In genomic region chr13:22740264-22740663, GRCh38 we compare ENCODE assay signal across 15 cellular contexts.
DNase-seq lines count a peak whose midpoint lies in the region; ATAC-seq, FAIRE-seq and TF ChIP-seq lines count a peak whose summit lies in the region.
"Had no signal": no experiment of that assay in that cellular context is flagged by ENCODE, and none has a peak within 500 bp of the region (broad histone marks: within the 10 kb centered on the region; RNA-seq: fewer than 3 reads in every experiment).

No MANE protein-coding gene starts in this region.

- peak; percentile 7 for TF ChIP-seq CTCF in D721Med (IDR thresholded peaks at IDR 0.05; ENCODE audit: insufficient read depth, missing control alignments)
- no peak for TF ChIP-seq CTCF in HEK293 (tag by site-specific recombination; IDR thresholded peaks at IDR 0.05)
- no peak for TF ChIP-seq CTCF in epithelial cell of esophagus (IDR thresholded peaks at IDR 0.05; ENCODE audit: insufficient read depth, low read depth, low read length, missing control alignments)

- no peak overlapping the region for H3K27ac ChIP-seq in HEK293 (ENCODE audit: extremely low read depth, low read depth, low read length)
- H3K27ac ChIP-seq: colonic mucosa had no signal

- no peaks in the 10 kb centered on the region for H3K4me1 ChIP-seq in HEK293 (ENCODE audit: control insufficient read depth, insufficient read depth, low read length)
- H3K4me1 ChIP-seq: colonic mucosa had no signal

- H3K4me3 Mint-ChIP-seq in stimulated activated memory B cell treated with anti-CD40 and anti-IgM and Interleukin-4, amounts not matched to agents 10 μg/mL and 1 μg/mL and 100 μg/mL, for 72 hours: no peak overlapping the region
- H3K4me3 Mint-ChIP-seq: activated CD4-positive, alpha-beta T cell treated with anti-CD3 and anti-CD28 coated beads, Interleukin-2, amount 10 ng/mL, durations not matched to agents 24 days and 14 days; stimulated activated naive B cell treated with anti-CD40 and anti-IgM and Interleukin-4, amounts not matched to agents 10 μg/mL and 1 μg/mL and 100 μg/mL, for 72 hours had no signal

- H3K4me3 ChIP-seq in HEK293 (ENCODE audit: low read depth, low read length) (no peak overlapping the region), epithelial cell of esophagus (ENCODE audit: low read length) (no peak overlapping the region)
- H3K4me3 ChIP-seq: colonic mucosa had no signal

- POLR2A ChIA-PET in HEK293 (lab: Yijun Ruan, JAX): no interaction called here

- FAIRE-seq in D721Med (lab: Jason Lieb, UNC): no peak
- FAIRE-seq: GM12891 had no signal

- no peaks in the 10 kb centered on the region for H3K36me3 ChIP-seq in HEK293 (ENCODE audit: control insufficient read depth in 2 of 2, insufficient read depth in 1 of 2, low read length in 2 of 2)
- H3K36me3 ChIP-seq: colonic mucosa had no signal

- H3K27me3 Mint-ChIP-seq in stimulated activated memory B cell treated with anti-CD40 and anti-IgM and Interleukin-4, amounts not matched to agents 10 μg/mL and 1 μg/mL and 100 μg/mL, for 72 hours: no peaks in the 10 kb centered on the region

- CTCF ChIA-PET in HEK293 (lab: Yijun Ruan, JAX): no interaction called here

- no peaks in the 10 kb centered on the region for H3K4me1 Mint-ChIP-seq in stimulated activated memory B cell treated with anti-CD40 and anti-IgM and Interleukin-4, amounts not matched to agents 10 μg/mL and 1 μg/mL and 100 μg/mL, for 72 hours
- H3K4me1 Mint-ChIP-seq: activated CD4-positive, alpha-beta T cell treated with anti-CD3 and anti-CD28 coated beads, Interleukin-2, amount 10 ng/mL, durations not matched to agents 24 days and 14 days; stimulated activated naive B cell treated with anti-CD40 and anti-IgM and Interleukin-4, amounts not matched to agents 10 μg/mL and 1 μg/mL and 100 μg/mL, for 72 hours had no signal

- no peak overlapping the region for H3K27ac Mint-ChIP-seq in stimulated activated memory B cell treated with anti-CD40 and anti-IgM and Interleukin-4, amounts not matched to agents 10 μg/mL and 1 μg/mL and 100 μg/mL, for 72 hours
- H3K27ac Mint-ChIP-seq: activated CD4-positive, alpha-beta T cell treated with anti-CD3 and anti-CD28 coated beads, Interleukin-2, amount 10 ng/mL, durations not matched to agents 24 days and 14 days; stimulated activated naive B cell treated with anti-CD40 and anti-IgM and Interleukin-4, amounts not matched to agents 10 μg/mL and 1 μg/mL and 100 μg/mL, for 72 hours had no signal

- H3K9me3 ChIP-seq in HEK293 (ENCODE audit: control insufficient read depth, insufficient read depth, low read depth, low read length): no peaks in the 10 kb centered on the region
- H3K9me3 ChIP-seq: colonic mucosa had no signal

- ATAC-seq in stimulated activated memory B cell treated with anti-CD40 and anti-IgM and Interleukin-4, amounts not matched to agents 10 μg/mL and 1 μg/mL and 100 μg/mL, for 72 hours: no peak
- ATAC-seq in GM19452 (IDR thresholded peaks at IDR 0.05; ENCODE audit: unreplicated experiment) (no peak), GM19351 (IDR thresholded peaks at IDR 0.05; ENCODE audit: unreplicated experiment) (no peak)
- ATAC-seq: stimulated activated naive B cell treated with anti-CD40 and anti-IgM and Interleukin-4, amounts not matched to agents 10 μg/mL and 1 μg/mL and 100 μg/mL, for 72 hours had no signal

- no peak for DNase-seq in D721Med (ENCODE audit: insufficient read length, low spot score)
- peak; percentile 65 for DNase-seq in NCI-H748 treated with DMSO at 0.1 percent for 48 hours (lab: John Stamatoyannopoulos, UW)
- DNase-seq in epithelial cell of esophagus (ENCODE audit: low read depth): peak; percentile 8
- no peak for DNase-seq in NCI-H1694 treated with DMSO at 0.1 percent for 48 hours (lab: John Stamatoyannopoulos, UW)
- DNase-seq: activated CD4-positive, alpha-beta T cell treated with anti-CD3 and anti-CD28 coated beads, Interleukin-2, amount 10 ng/mL, durations not matched to agents 24 days and 14 days; activated naive CD4-positive, alpha-beta T cell treated with Interleukin-2 at 50 U/mL for 16 hours; colonic mucosa; foreskin melanocyte; occipital lobe; stimulated activated naive B cell treated with anti-CD40 and anti-IgM and Interleukin-4, amounts not matched to agents 10 μg/mL and 1 μg/mL and 100 μg/mL, for 72 hours had no signal

- H3K36me3 Mint-ChIP-seq in stimulated activated memory B cell treated with anti-CD40 and anti-IgM and Interleukin-4, amounts not matched to agents 10 μg/mL and 1 μg/mL and 100 μg/mL, for 72 hours: no peaks in the 10 kb centered on the region
- H3K36me3 Mint-ChIP-seq: stimulated activated naive B cell treated with anti-CD40 and anti-IgM and Interleukin-4, amounts not matched to agents 10 μg/mL and 1 μg/mL and 100 μg/mL, for 72 hours had no signal

- H3K9me3 Mint-ChIP-seq in stimulated activated memory B cell treated with anti-CD40 and anti-IgM and Interleukin-4, amounts not matched to agents 10 μg/mL and 1 μg/mL and 100 μg/mL, for 72 hours: peaks cover 6% of the 10 kb centered on the region
- H3K9me3 Mint-ChIP-seq: activated CD4-positive, alpha-beta T cell treated with anti-CD3 and anti-CD28 coated beads, Interleukin-2, amount 10 ng/mL, durations not matched to agents 24 days and 14 days had no signal

TF ChIP-seq in HEK293, 187 proteins besides CTCF, POLR2A, EP300 and RAD21:
- TF ChIP-seq AEBP2 (tag by site-specific recombination; IDR thresholded peaks at IDR 0.05; ENCODE audit: borderline replicate concordance) (no peak), SETDB1 (IDR thresholded peaks at IDR 0.05; ENCODE audit: insufficient read length, low read length) (no peak), ZNF629 (tag by site-specific recombination; IDR thresholded peaks at IDR 0.05) (no peak), ZNF501 (tag by site-specific recombination; IDR thresholded peaks at IDR 0.05) (no peak), ZNF514 (tag by site-specific recombination; IDR thresholded peaks at IDR 0.05) (no peak), ZNF23 (tag by site-specific recombination; IDR thresholded peaks at IDR 0.05; ENCODE audit: borderline replicate concordance) (no peak), ZNF549 (tag by site-specific recombination; IDR thresholded peaks at IDR 0.05) (no peak), ZNF654 (tag by site-specific recombination; IDR thresholded peaks at IDR 0.05; ENCODE audit: low read depth) (peak; percentile 42)

Comparison
In these comparisons a context has a peak if more than half of its experiments do, and no peak if none do; other contexts are left out.
1. DNase-seq: peak in NCI-H748 treated with DMSO at 0.1 percent for 48 hours (single experiment) and epithelial cell of esophagus (single experiment); none in D721Med (single experiment) and NCI-H1694 treated with DMSO at 0.1 percent for 48 hours (single experiment).